ENCODE assay signal across 28 cellular contexts in genomic region chr4:73911746-73912145, GRCh38. TPM values are rescaled to one million over a fixed set of nuclear protein-coding genes. Genes with fewer than 3 reads are reported as not detected.
DNase-seq lines count a peak whose midpoint lies in the region; ATAC-seq, FAIRE-seq and TF ChIP-seq lines count a peak whose summit lies in the region.
"Had no signal": no experiment of that assay in that cellular context is flagged by ENCODE, and none has a peak within 500 bp of the region (broad histone marks: within the 10 kb centered on the region; RNA-seq: fewer than 3 reads in every experiment).

No MANE protein-coding gene starts in this region.

- no TSS peak for BruUV-seq in endothelial cell of umbilical vein (replicated peaks; lab: Mats Ljungman, UMichigan)

- dilution Hi-C loops in endothelial cell of umbilical vein (cut with MboI; ENCODE audit: extremely low pct_ligation_motif_present, low sequenced_read_pairs) = no loop called here

- no peaks in the 10 kb centered on the region for H3K4me1 ChIP-seq in endothelial cell of umbilical vein (ENCODE audit: control insufficient read depth, extremely low read depth, insufficient read depth, low read length)
- H3K4me1 ChIP-seq: HAP-1, Peyer's patch, SJCRH30 had no signal

- H2AFZ ChIP-seq in endothelial cell of umbilical vein (ENCODE audit: low read depth, low read length) = peak overlapping the region; percentile 16

- no peaks in the 10 kb centered on the region for H3K9me1 ChIP-seq in endothelial cell of umbilical vein (replicated peaks; ENCODE audit: control insufficient read depth, extremely low read depth, insufficient read depth, low read length)

- TF ChIP-seq POLR2A in endothelial cell of umbilical vein (IDR thresholded peaks at IDR 0.05; ENCODE audit: low read depth, low read length) = no peak

- no peak overlapping the region for H3K4me3 Mint-ChIP-seq in osteocyte (ENCODE audit: unreplicated experiment)
- H3K4me3 Mint-ChIP-seq in activated CD8-positive, alpha-beta T cell treated with anti-CD3 and anti-CD28 coated beads, Interleukin-2, amount 10 ng/mL, durations not matched to agents 7 days and 5 days = no peak overlapping the region
- H3K4me3 Mint-ChIP-seq: CD8-positive, alpha-beta T cell had no signal

- peak; percentile 46 for FAIRE-seq in endothelial cell of umbilical vein (lab: Jason Lieb, UNC)
- FAIRE-seq: GM12892, HTR-8/SVneo had no signal

- CTCF ChIA-PET in endothelial cell of umbilical vein (lab: Charles Lee) = interaction anchor here (1.2 to 1.6 kb wide), 4 partner anchors 11 to 223 kb away, joined by 3 to 7 read pairs (median 4); no protein-coding TSS in a partner anchor
- CTCF ChIA-PET in activated CD8-positive, alpha-beta T cell treated with anti-CD3 and anti-CD28 coated beads, Interleukin-2, amount 10 ng/mL, durations not matched to agents 7 days and 5 days (lab: Charles Lee) = no interaction called here

- no peaks in the 10 kb centered on the region for H4K20me1 ChIP-seq in endothelial cell of umbilical vein (replicated peaks; ENCODE audit: control insufficient read depth, extremely low read depth, insufficient read depth, low read length)

- no peak overlapping the region for H3K27ac ChIP-seq in endothelial cell of umbilical vein (ENCODE audit: insufficient read depth, low read depth, low read length)
- H3K27ac ChIP-seq: 22Rv1, KMS-11, Peyer's patch, SJCRH30 had no signal

- H3K9me3 ChIP-seq in endothelial cell of umbilical vein (replicated peaks; ENCODE audit: control insufficient read depth, insufficient read depth, low read length) = no peaks in the 10 kb centered on the region
- H3K9me3 ChIP-seq: HAP-1, Peyer's patch, SJCRH30 had no signal

- peaks cover 32% of the 10 kb centered on the region for H3K4me1 Mint-ChIP-seq in osteocyte (ENCODE audit: unreplicated experiment)
- no peaks in the 10 kb centered on the region for H3K4me1 Mint-ChIP-seq in activated CD8-positive, alpha-beta T cell treated with anti-CD3 and anti-CD28 coated beads, Interleukin-2, amount 10 ng/mL, durations not matched to agents 7 days and 5 days (ENCODE audit: low read depth)

- H3K36me3 ChIP-seq in endothelial cell of umbilical vein (ENCODE audit: control insufficient read depth in 2 of 2, extremely low read depth in 1 of 2, insufficient read depth in 2 of 2, low read length in 2 of 2) = no peaks in the 10 kb centered on the region
- H3K36me3 ChIP-seq: HAP-1, Peyer's patch, SJCRH30 had no signal

- intact Hi-C loops in endothelial cell of umbilical vein (cut with micrococcal nuclease) = no loop called here

- H3K79me2 ChIP-seq in endothelial cell of umbilical vein (ENCODE audit: control insufficient read depth, insufficient read depth, low read length) = no peaks in the 10 kb centered on the region

- POLR2A ChIA-PET in endothelial cell of umbilical vein (lab: Charles Lee) = no interaction called here
- POLR2A ChIA-PET in activated CD8-positive, alpha-beta T cell treated with anti-CD3 and anti-CD28 coated beads, Interleukin-2, amount 10 ng/mL, durations not matched to agents 7 days and 5 days (lab: Charles Lee) = no interaction called here

- no peak for ATAC-seq in HG03520 (IDR thresholded peaks at IDR 0.05; ENCODE audit: unreplicated experiment)
- ATAC-seq in activated CD8-positive, alpha-beta T cell treated with anti-CD3 and anti-CD28 coated beads, Interleukin-2, amount 10 ng/mL, durations not matched to agents 7 days and 5 days = no peak
- no peak for ATAC-seq in HG02970 (IDR thresholded peaks at IDR 0.05; ENCODE audit: low FRiP score, unreplicated experiment)
- ATAC-seq: CD8-positive, alpha-beta T cell had no signal

- no peak for TF ChIP-seq CTCF in AG10803 (conservative IDR thresholded peaks at IDR 0.05; ENCODE audit: low read length)
- no peak for TF ChIP-seq CTCF in endothelial cell of umbilical vein (IDR thresholded peaks at IDR 0.05; ENCODE audit: extremely low read depth in 1 of 2, insufficient read depth in 1 of 2, low read depth in 1 of 2, low read length in 2 of 2)
- no peak for TF ChIP-seq CTCF in foreskin fibroblast (IDR thresholded peaks at IDR 0.05; ENCODE audit: low read depth, low read length)
- no peak for TF ChIP-seq CTCF in osteocyte (IDR thresholded peaks at IDR 0.05)

- H3K27me3 Mint-ChIP-seq in osteocyte (ENCODE audit: unreplicated experiment) = no peaks in the 10 kb centered on the region
- no peaks in the 10 kb centered on the region for H3K27me3 Mint-ChIP-seq in activated CD8-positive, alpha-beta T cell treated with anti-CD3 and anti-CD28 coated beads, Interleukin-2, amount 10 ng/mL, durations not matched to agents 7 days and 5 days (ENCODE audit: low read depth)

- no peaks in the 10 kb centered on the region for H3K27me3 ChIP-seq in endothelial cell of umbilical vein (ENCODE audit: control insufficient read depth in 2 of 2, insufficient read depth in 2 of 2, low read length in 2 of 2)
- H3K27me3 ChIP-seq: Peyer's patch, SJCRH30 had no signal

- DNase-seq in AG10803 (ENCODE audit: low read depth) (peak; percentile 73), endothelial cell of umbilical vein (ENCODE audit: low read depth, low spot score) (peak; percentile 8), foreskin fibroblast (peak; percentile 56 to 63), osteocyte (ENCODE audit: extremely low spot score, unreplicated experiment) (no peak), amygdala (lab: John Stamatoyannopoulos, UW) (no peak)
- DNase-seq in activated CD8-positive, alpha-beta T cell treated with anti-CD3 and anti-CD28 coated beads, Interleukin-2, amount 10 ng/mL, durations not matched to agents 7 days and 5 days = no peak
- DNase-seq: AML-193; C1 segment of cervical spinal cord; CD8-positive, alpha-beta T cell; DND-41; NCI-H1105; NCI-H146; NCI-H2029 treated with DMSO at 0.1 percent for 48 hours; NCI-H2171; NCI-H345; NCI-H524; NCI-H82; Peyer's patch; SJCRH30 had no signal

- H3K4me3 ChIP-seq in AG10803 (ENCODE audit: low read length) (no peak overlapping the region), endothelial cell of umbilical vein (replicated peaks in 1 of 3; ENCODE audit: insufficient read depth in 1 of 3, low read depth in 1 of 3, low read length in 3 of 3) (no peak overlapping the region), foreskin fibroblast (ENCODE audit: low read depth in 1 of 2, low read length in 2 of 2) (no peak overlapping the region)
- H3K4me3 ChIP-seq: HAP-1, Peyer's patch, SJCRH30 had no signal

- H3K9me3 Mint-ChIP-seq in osteocyte (ENCODE audit: unreplicated experiment) = peaks cover 6% of the 10 kb centered on the region
- H3K9me3 Mint-ChIP-seq in activated CD8-positive, alpha-beta T cell treated with anti-CD3 and anti-CD28 coated beads, Interleukin-2, amount 10 ng/mL, durations not matched to agents 7 days and 5 days (ENCODE audit: insufficient read depth) = no peaks in the 10 kb centered on the region
- H3K9me3 Mint-ChIP-seq: CD8-positive, alpha-beta T cell had no signal

- no peak overlapping the region for H3K4me2 ChIP-seq in endothelial cell of umbilical vein (ENCODE audit: insufficient read depth, low read length)
- H3K4me2 ChIP-seq: KMS-11 had no signal

- H3K36me3 Mint-ChIP-seq in osteocyte (ENCODE audit: unreplicated experiment) = peaks cover 2% of the 10 kb centered on the region
- H3K36me3 Mint-ChIP-seq in activated CD8-positive, alpha-beta T cell treated with anti-CD3 and anti-CD28 coated beads, Interleukin-2, amount 10 ng/mL, durations not matched to agents 7 days and 5 days (ENCODE audit: low read depth) = no peaks in the 10 kb centered on the region
- H3K36me3 Mint-ChIP-seq: CD8-positive, alpha-beta T cell had no signal

- H3K27ac Mint-ChIP-seq in osteocyte (ENCODE audit: unreplicated experiment) = peak overlapping the region; percentile 34
- H3K27ac Mint-ChIP-seq in activated CD8-positive, alpha-beta T cell treated with anti-CD3 and anti-CD28 coated beads, Interleukin-2, amount 10 ng/mL, durations not matched to agents 7 days and 5 days = no peak overlapping the region
- H3K27ac Mint-ChIP-seq: CD8-positive, alpha-beta T cell had no signal

- no peak overlapping the region for H3K9ac ChIP-seq in endothelial cell of umbilical vein (replicated peaks; ENCODE audit: extremely low read depth, insufficient read depth, low read length)
- H3K9ac ChIP-seq: KMS-11 had no signal

TF ChIP-seq in endothelial cell of umbilical vein, 7 proteins besides CTCF, POLR2A, EP300 and RAD21:
- TF ChIP-seq EZH2 (IDR thresholded peaks at IDR 0.05; ENCODE audit: borderline replicate concordance, low read depth, low read length, severe bottlenecking) = no peak

RNA-seq across cellular contexts. Expression of gene CXCL1, which starts 42.6 kb away (rescaled TPM):
- 9.0 and 20.0 TPM in 2 replicates for total RNA-seq in endothelial cell of umbilical vein
- 26.7 and 36.0 TPM in 2 replicates for polyA plus RNA-seq in endothelial cell of umbilical vein
- polyA plus RNA-seq in endothelial cell of umbilical vein (2011; cell fraction: cytosol; rRNA removed) = 44.6 and 62.9 TPM in 2 replicates
- 23.8 and 27.9 TPM in 2 replicates for polyA plus RNA-seq in endothelial cell of umbilical vein (2011; cell fraction: nucleus; rRNA removed)
- polyA plus RNA-seq in endothelial cell of umbilical vein (2012) = 44.9 and 91.9 TPM in 2 replicates
- 2.7 and 5.6 TPM in 2 replicates for polyA minus RNA-seq in endothelial cell of umbilical vein
- not detected for polyA minus RNA-seq in endothelial cell of umbilical vein (2011; cell fraction: cytosol; rRNA and poly(A)+ RNA removed)
- polyA minus RNA-seq in endothelial cell of umbilical vein (2011; cell fraction: nucleus; rRNA and poly(A)+ RNA removed) = 4.0 and 6.7 TPM in 2 replicates
- total RNA-seq in osteocyte = 118 and 132 TPM in 2 replicates
- not detected for total RNA-seq in activated CD8-positive, alpha-beta T cell treated with anti-CD3 and anti-CD28 coated beads, Interleukin-2, amount 10 ng/mL, durations not matched to agents 7 days and 5 days
- total RNA-seq: CD8-positive, alpha-beta T cell; G401; OCI-LY7; SJCRH30 had no signal

RNA-seq across cellular contexts. Expression of gene PF4V1, which starts 58.6 kb away (rescaled TPM):
- total RNA-seq in endothelial cell of umbilical vein (not detected in 2 replicates), osteocyte (0.78 TPM in 1 of 2 replicates, not detected in the other)
- polyA plus RNA-seq in endothelial cell of umbilical vein = not detected in 2 replicates
- 0.31 TPM in 1 of 2 replicates, not detected in the other for polyA plus RNA-seq in endothelial cell of umbilical vein (2011; cell fraction: cytosol; rRNA removed)
- not detected in 2 replicates for polyA plus RNA-seq in endothelial cell of umbilical vein (2011; cell fraction: nucleus; rRNA removed)
- polyA plus RNA-seq in endothelial cell of umbilical vein (2012) = not detected in 2 replicates
- polyA minus RNA-seq in endothelial cell of umbilical vein = not detected in 2 replicates
- polyA minus RNA-seq in endothelial cell of umbilical vein (2011; cell fraction: cytosol; rRNA and poly(A)+ RNA removed) = not detected
- not detected in 2 replicates for polyA minus RNA-seq in endothelial cell of umbilical vein (2011; cell fraction: nucleus; rRNA and poly(A)+ RNA removed)
- not detected for total RNA-seq in activated CD8-positive, alpha-beta T cell treated with anti-CD3 and anti-CD28 coated beads, Interleukin-2, amount 10 ng/mL, durations not matched to agents 7 days and 5 days
- total RNA-seq: CD8-positive, alpha-beta T cell; G401; OCI-LY7; Peyer's patch; SJCRH30 had no signal

Comparison
In these comparisons a context has a peak if more than half of its experiments do, and no peak if none do; other contexts are left out.
1. DNase-seq: peak in AG10803 (single experiment), endothelial cell of umbilical vein (single experiment) and foreskin fibroblast (2 of 2); none in osteocyte (single experiment), activated CD8-positive, alpha-beta T cell treated with anti-CD3 and anti-CD28 coated beads, Interleukin-2, amount 10 ng/mL, durations not matched to agents 7 days and 5 days (single experiment) and amygdala (0 of 56).